20 cellular contexts compared by ENCODE assay signal in the genomic region with DNA sequence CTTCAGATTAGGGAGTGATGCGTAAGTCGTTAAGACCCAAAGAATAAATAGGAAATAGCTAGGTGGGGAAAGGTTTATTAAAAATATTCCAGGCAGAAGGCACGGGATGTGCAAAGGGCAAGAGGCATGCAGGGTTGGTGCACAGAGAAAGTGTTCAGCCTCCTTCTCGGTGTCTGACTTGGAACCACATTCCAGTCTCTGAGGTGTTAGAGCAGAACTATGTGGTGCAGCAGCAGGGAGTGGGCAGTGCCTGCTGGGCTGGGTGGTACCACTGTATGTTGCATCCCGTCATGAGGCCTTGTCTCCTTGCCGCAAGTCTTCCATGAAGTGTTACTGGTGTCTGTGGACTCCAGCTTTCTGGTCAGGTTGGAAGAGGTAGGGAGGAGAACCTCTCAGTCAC.
"Had no signal": no experiment of that assay in that cellular context is flagged by ENCODE, and none has a peak within 500 bp of the region (broad histone marks: within the 10 kb centered on the region; RNA-seq: fewer than 3 reads in every experiment).

No MANE protein-coding gene starts in this region.

- H3K4me1 ChIP-seq: heart right ventricle, left lung, prostate gland, right atrium auricular region, vagina had no signal

- ATAC-seq: effector memory CD8-positive, alpha-beta T cell; heart right ventricle; left cardiac atrium; left lung; naive thymus-derived CD8-positive, alpha-beta T cell; stimulated activated effector memory CD8-positive, alpha-beta T cell treated with anti-CD3 and anti-CD28 coated beads, Interleukin-12 subunit alpha, Interleukin-12 subunit beta, amount 100 ng/mL, for 72 hours had no signal

- H3K27me3 Mint-ChIP-seq: effector memory CD8-positive, alpha-beta T cell; stimulated activated naive CD8-positive, alpha-beta T cell treated with anti-CD3 and anti-CD28 coated beads, Interleukin-15, Interleukin-2, amounts not matched to agents 100 ng/mL and 50 ng/mL, for 24 hours had no signal

- H3K36me3 ChIP-seq: esophagus squamous epithelium, heart right ventricle, left lung, prostate gland, right atrium auricular region, suprapubic skin, vagina had no signal

- H3K27ac ChIP-seq: heart right ventricle, left lung, prostate gland, right atrium auricular region, sigmoid colon, suprapubic skin, vagina had no signal

- H3K4me3 ChIP-seq: esophagus squamous epithelium, heart right ventricle, left lung, prostate gland, right atrium auricular region, sigmoid colon, suprapubic skin, vagina had no signal

- H3K36me3 Mint-ChIP-seq: stimulated activated effector memory CD8-positive, alpha-beta T cell treated with anti-CD3 and anti-CD28 coated beads, Interleukin-12 subunit alpha, Interleukin-12 subunit beta, amount 100 ng/mL, for 72 hours had no signal

- DNase-seq: cortex of kidney; effector memory CD8-positive, alpha-beta T cell; erythroblast; esophagus squamous epithelium; glutamatergic neuron; heart right ventricle; left cardiac atrium; left lung; mesendoderm; naive thymus-derived CD8-positive, alpha-beta T cell; sigmoid colon; stimulated activated CD4-positive, alpha-beta T cell treated with anti-CD3 and anti-CD28 coated beads, Interleukin-2, amount 100 ng/mL, for 24 hours; stimulated activated CD4-positive, alpha-beta T cell treated with anti-CD3 and anti-CD28 coated beads, Interleukin-4, amount 100 ng/mL, for 24 hours; trophoblast cell had no signal

- H3K9me3 ChIP-seq: esophagus squamous epithelium, left lung, prostate gland, sigmoid colon, suprapubic skin, vagina had no signal

- H3K4me3 Mint-ChIP-seq: effector memory CD8-positive, alpha-beta T cell; naive thymus-derived CD8-positive, alpha-beta T cell; stimulated activated effector memory CD8-positive, alpha-beta T cell treated with anti-CD3 and anti-CD28 coated beads, Interleukin-12 subunit alpha, Interleukin-12 subunit beta, amount 100 ng/mL, for 72 hours; stimulated activated naive CD8-positive, alpha-beta T cell treated with anti-CD3 and anti-CD28 coated beads, Interleukin-15, Interleukin-2, amounts not matched to agents 100 ng/mL and 50 ng/mL, for 24 hours had no signal

- H3K9me3 Mint-ChIP-seq: stimulated activated effector memory CD8-positive, alpha-beta T cell treated with anti-CD3 and anti-CD28 coated beads, Interleukin-12 subunit alpha, Interleukin-12 subunit beta, amount 100 ng/mL, for 72 hours; stimulated activated naive CD8-positive, alpha-beta T cell treated with anti-CD3 and anti-CD28 coated beads, Interleukin-15, Interleukin-2, amounts not matched to agents 100 ng/mL and 50 ng/mL, for 24 hours had no signal

- H3K27ac Mint-ChIP-seq: effector memory CD8-positive, alpha-beta T cell; stimulated activated effector memory CD8-positive, alpha-beta T cell treated with anti-CD3 and anti-CD28 coated beads, Interleukin-12 subunit alpha, Interleukin-12 subunit beta, amount 100 ng/mL, for 72 hours; stimulated activated naive CD8-positive, alpha-beta T cell treated with anti-CD3 and anti-CD28 coated beads, Interleukin-15, Interleukin-2, amounts not matched to agents 100 ng/mL and 50 ng/mL, for 24 hours had no signal

- H3K27me3 ChIP-seq: esophagus squamous epithelium, heart right ventricle, left lung, right atrium auricular region, sigmoid colon, suprapubic skin, vagina had no signal
